21 cellular contexts compared by ENCODE assay signal in the genomic region with DNA sequence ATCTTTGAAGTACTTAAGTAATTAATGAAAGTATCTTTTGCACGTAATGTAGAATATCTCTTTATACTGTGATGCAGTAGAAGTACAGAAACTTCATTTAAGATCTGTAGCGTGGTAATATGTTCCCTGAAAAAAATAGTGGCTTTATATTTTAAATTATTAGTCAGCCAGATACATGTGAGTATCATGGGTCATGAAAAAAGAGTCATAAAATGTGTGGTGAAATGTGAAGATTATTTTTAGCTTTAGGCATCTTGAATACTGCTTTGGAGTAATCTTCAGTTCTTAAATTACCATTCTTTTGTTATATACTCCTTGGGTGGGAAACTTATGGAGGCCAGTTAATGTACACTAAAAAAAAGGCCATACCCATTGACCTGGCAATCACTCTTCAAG. TPM values are rescaled to one million over a fixed set of nuclear protein-coding genes. Genes with fewer than 3 reads are reported as not detected.
"Had no signal": no experiment of that assay in that cellular context is flagged by ENCODE, and none has a peak within 500 bp of the region (broad histone marks: within the 10 kb centered on the region; RNA-seq: fewer than 3 reads in every experiment).

No MANE protein-coding gene starts in this region.

RNA-seq across cellular contexts. Expression of a gene that starts 59.6 kb away (rescaled TPM):
- total RNA-seq: naive thymus-derived CD4-positive, alpha-beta T cell; naive thymus-derived CD8-positive, alpha-beta T cell; natural killer cell; natural killer cell treated with Interleukin-12 subunit alpha and Interleukin-12 subunit beta and Interleukin-15 and Interleukin-18, amount 100 ng/mL, for 72 hours; occipital lobe; omental fat pad; osteoblast; osteocyte; ovary; pancreas; posterior vena cava; progenitor cell of endocrine pancreas; pulmonary artery endothelial cell; renal cortical epithelial cell; right atrium auricular region; right cardiac atrium; sciatic nerve; sigmoid colon; skeletal muscle tissue; spleen had no signal
- polyA plus RNA-seq: naive thymus-derived CD4-positive, alpha-beta T cell; naive thymus-derived CD8-positive, alpha-beta T cell; ovary; right cardiac atrium; sigmoid colon; small intestine; spleen had no signal
